Comparison of ENCODE assay signal across 8 cellular contexts in genomic region chr11:61680622-61681191, GRCh38. TPM values are rescaled to one million over a fixed set of nuclear protein-coding genes. Genes with fewer than 3 reads are reported as not detected.
DNase-seq lines count a peak whose midpoint lies in the region; ATAC-seq, FAIRE-seq and TF ChIP-seq lines count a peak whose summit lies in the region.

No MANE protein-coding gene starts in this region.

- H3K9me2 ChIP-seq in SK-N-SH: no peaks in the 10 kb centered on the region

- H2AFZ ChIP-seq in SK-N-SH (ENCODE audit: low read depth): peak overlapping the region; percentile 81; the same call in 1 of the 2 replicates
- no peak overlapping the region for H2AFZ ChIP-seq in keratinocyte (ENCODE audit: control insufficient read depth, low read length)

- peaks cover 16% of the 10 kb centered on the region for H3K27me3 Mint-ChIP-seq in activated naive CD8-positive, alpha-beta T cell treated with anti-CD3 and anti-CD28 coated beads, Interleukin-2, amount 50 U/mL, for 24 hours

- no peaks in the 10 kb centered on the region for H3K79me2 ChIP-seq in SK-N-SH (ENCODE audit: insufficient read depth)
- no peaks in the 10 kb centered on the region for H3K79me2 ChIP-seq in keratinocyte (ENCODE audit: control insufficient read depth, insufficient read depth, low read length)

- no peak for TF ChIP-seq EP300 in SK-N-SH (IDR thresholded peaks at IDR 0.05; ENCODE audit: borderline replicate concordance in 1 of 2, low read depth in 1 of 2, low read length in 1 of 2)
- no peak for TF ChIP-seq EP300 in stomach (IDR thresholded peaks at IDR 0.05)

- H3K4me3 ChIP-seq in SK-N-SH (ENCODE audit: low read depth in 2 of 2, low read length in 1 of 2): peak overlapping the region; percentile 59 to 63
- no peak overlapping the region for H3K4me3 ChIP-seq in keratinocyte (ENCODE audit: control insufficient read depth in 2 of 3, extremely low read depth in 1 of 3, insufficient read depth in 2 of 3, low read depth in 1 of 3, low read length in 3 of 3)
- peak overlapping the region; percentile 49 to 56 (median 53) for H3K4me3 ChIP-seq in stomach

- H3K4me1 ChIP-seq in SK-N-SH (ENCODE audit: control insufficient read depth in 1 of 2, insufficient read depth in 2 of 2, low read depth in 1 of 2, low read length in 1 of 2): peaks cover 0 to 14% of the 10 kb centered on the region in 2 experiments; a peak in 1 of 4 replicates
- H3K4me1 ChIP-seq in keratinocyte (ENCODE audit: control insufficient read depth, extremely low read depth, insufficient read depth, low read length): no peaks in the 10 kb centered on the region
- H3K4me1 ChIP-seq in stomach: peaks cover 26 to 53% (median 43%) of the 10 kb centered on the region in 4 donors

- H3K27ac Mint-ChIP-seq in activated naive CD8-positive, alpha-beta T cell treated with anti-CD3 and anti-CD28 coated beads, Interleukin-2, amount 50 U/mL, for 24 hours: peak overlapping the region; percentile 39

- no peaks in the 10 kb centered on the region for H3K9me3 Mint-ChIP-seq in activated naive CD8-positive, alpha-beta T cell treated with anti-CD3 and anti-CD28 coated beads, Interleukin-2, amount 50 U/mL, for 24 hours

- H3K27ac ChIP-seq in SK-N-SH (ENCODE audit: low read depth in 2 of 2, low read length in 1 of 2) (no peak overlapping the region), keratinocyte (ENCODE audit: control insufficient read depth, insufficient read depth, low read length) (no peak overlapping the region), stomach (peak overlapping the region in 2 of 5 donors; percentile 47 to 54)

- no peaks in the 10 kb centered on the region for H3K9me1 ChIP-seq in keratinocyte (ENCODE audit: control insufficient read depth, extremely low read depth, insufficient read depth, low read length)

- no peaks in the 10 kb centered on the region for H3K36me3 ChIP-seq in SK-N-SH (replicated peaks in 1 of 2; ENCODE audit: control insufficient read depth in 1 of 2, insufficient read depth in 2 of 2, low read length in 1 of 2)
- H3K36me3 ChIP-seq in keratinocyte (ENCODE audit: control insufficient read depth in 2 of 2, extremely low read depth in 1 of 2, insufficient read depth in 2 of 2, low read length in 2 of 2): no peaks in the 10 kb centered on the region
- H3K36me3 ChIP-seq in stomach: no peaks in the 10 kb centered on the region

- no peak for ATAC-seq in SK-N-SH treated with all-trans-retinoic acid at 6 μM for 48 hours
- ATAC-seq in activated naive CD8-positive, alpha-beta T cell treated with anti-CD3 and anti-CD28 coated beads, Interleukin-2, amount 50 U/mL, for 24 hours: no peak
- no peak for ATAC-seq in GM21737 (IDR thresholded peaks at IDR 0.05; ENCODE audit: unreplicated experiment)
- no peak for ATAC-seq in GM19035 (IDR thresholded peaks at IDR 0.05; ENCODE audit: unreplicated experiment)

- no peaks in the 10 kb centered on the region for H3F3A ChIP-seq in SK-N-SH (replicated peaks; ENCODE audit: insufficient read depth)

- no peaks in the 10 kb centered on the region for H3K36me3 Mint-ChIP-seq in activated naive CD8-positive, alpha-beta T cell treated with anti-CD3 and anti-CD28 coated beads, Interleukin-2, amount 50 U/mL, for 24 hours (ENCODE audit: low read depth)

- DNase-seq in SK-N-SH: no peak
- DNase-seq in activated naive CD8-positive, alpha-beta T cell treated with anti-CD3 and anti-CD28 coated beads, Interleukin-2, amount 50 U/mL, for 24 hours: no peak
- no peak for DNase-seq in keratinocyte (ENCODE audit: low read depth, low spot score)
- no peak for DNase-seq in stomach
- no peak for DNase-seq in NCI-H187 treated with DMSO at 0.1 percent for 48 hours (lab: John Stamatoyannopoulos, UW)

- CTCF ChIA-PET in SK-N-SH (lab: Yijun Ruan, JAX): interaction anchor here (0.8 to 2.1 kb wide), 15 partner anchors 10 to 246 kb away, joined by 3 to 26 read pairs (median 5); no protein-coding TSS in a partner anchor

- no peaks in the 10 kb centered on the region for H4K20me1 ChIP-seq in SK-N-SH (ENCODE audit: insufficient read depth)
- H4K20me1 ChIP-seq in keratinocyte (ENCODE audit: control insufficient read depth, extremely low read depth, insufficient read depth, low read length): no peaks in the 10 kb centered on the region

- H3K27me3 ChIP-seq in SK-N-SH (ENCODE audit: insufficient read depth): peaks cover 12% of the 10 kb centered on the region; the same call in 1 of the 2 replicates
- H3K27me3 ChIP-seq in keratinocyte (ENCODE audit: control insufficient read depth, extremely low read depth, insufficient read depth, low read length): peaks cover 81% of the 10 kb centered on the region
- peaks cover 0 to 52% (median 0%) of the 10 kb centered on the region in 3 donors for H3K27me3 ChIP-seq in stomach

- H3K9me3 ChIP-seq in SK-N-SH (no peaks in the 10 kb centered on the region), keratinocyte (ENCODE audit: control insufficient read depth, low read depth, low read length) (no peaks in the 10 kb centered on the region), stomach (no peaks in the 10 kb centered on the region)

- H3K4me2 ChIP-seq in SK-N-SH: peak overlapping the region; percentile 83
- H3K4me2 ChIP-seq in keratinocyte (ENCODE audit: control insufficient read depth, extremely low read depth, insufficient read depth, low read depth, low read length): peak overlapping the region; percentile 42

- intact Hi-C loops in stomach (cut with DNase I; ENCODE audit: low total_unique reads): no loop called here

- TF ChIP-seq CTCF in SK-N-SH (IDR thresholded peaks at IDR 0.05): no peak
- TF ChIP-seq CTCF in keratinocyte (optimal IDR thresholded peaks at IDR 0.05 in 1 of 3, IDR thresholded peaks at IDR 0.05 in 1 of 3, conservative IDR thresholded peaks at IDR 0.05 in 1 of 3; ENCODE audit: extremely low read depth in 1 of 3, insufficient read depth in 2 of 3, low read length in 3 of 3): no peak
- no peak for TF ChIP-seq CTCF in stomach (IDR thresholded peaks at IDR 0.05)

- H3K9ac ChIP-seq in SK-N-SH (no peak overlapping the region; the same call in 1 of the 2 replicates), keratinocyte (ENCODE audit: control insufficient read depth, extremely low read depth, insufficient read depth, low read length) (no peak overlapping the region)

- dilution Hi-C loops in keratinocyte (cut with MboI; ENCODE audit: extremely low pct_ligation_motif_present, low sequenced_read_pairs): no loop called here

- TF ChIP-seq RAD21 in SK-N-SH (IDR thresholded peaks at IDR 0.05; ENCODE audit: low read length): no peak

- TF ChIP-seq POLR2A in stomach (IDR thresholded peaks at IDR 0.05): no peak

- peak overlapping the region; percentile 55 for H3K4me3 Mint-ChIP-seq in activated naive CD8-positive, alpha-beta T cell treated with anti-CD3 and anti-CD28 coated beads, Interleukin-2, amount 50 U/mL, for 24 hours

- WGBS in SK-N-SH (ENCODE audit: low lambda C conversion rate): 63% methylated on average over 15 of the region's 30 CpGs
- WGBS in stomach, 5 donors: 48 to 85% (median 50%) methylated on average over 14 to 30 of the region's 30 CpGs

- peaks cover 7% of the 10 kb centered on the region for H3K4me1 Mint-ChIP-seq in activated naive CD8-positive, alpha-beta T cell treated with anti-CD3 and anti-CD28 coated beads, Interleukin-2, amount 50 U/mL, for 24 hours

- FAIRE-seq in keratinocyte (lab: Jason Lieb, UNC): no peak

- POLR2A ChIA-PET in SK-N-SH (lab: Yijun Ruan, JAX): interaction anchor here (1.2 kb wide), 1 partner anchor 38 kb away, joined by 3 read pairs; no protein-coding TSS in a partner anchor

TF ChIP-seq in SK-N-SH, 30 proteins besides CTCF, POLR2A, EP300 and RAD21 (continues in another document):
- TF ChIP-seq USF1 (IDR thresholded peaks at IDR 0.05; ENCODE audit: borderline replicate concordance, low read depth) (no peak), TCF12 (IDR thresholded peaks at IDR 0.05) (no peak), POLR2AphosphoS5 (IDR thresholded peaks at IDR 0.05; ENCODE audit: low read depth, low read length) (no peak), TAF1 (IDR thresholded peaks at IDR 0.05; ENCODE audit: borderline replicate concordance, low read depth, low read length) (no peak)

TF ChIP-seq in SK-N-SH treated with all-trans-retinoic acid at 6 μM for 48 hours, 23 proteins besides CTCF, POLR2A, EP300 and RAD21 (continues in another document):
- no peak for TF ChIP-seq GLIS3 (CRISPR knock-in tag; IDR thresholded peaks at IDR 0.05)
- no peak for TF ChIP-seq PATZ1 (CRISPR knock-in tag; IDR thresholded peaks at IDR 0.05; ENCODE audit: borderline replicate concordance)
- TF ChIP-seq BACH2 (CRISPR knock-in tag; IDR thresholded peaks at IDR 0.05; ENCODE audit: borderline replicate concordance): no peak
- TF ChIP-seq ZC3H10 (CRISPR knock-in tag; IDR thresholded peaks at IDR 0.05): no peak
- TF ChIP-seq ZFP3 (CRISPR knock-in tag; IDR thresholded peaks at IDR 0.05): no peak
- TF ChIP-seq ESRRG (CRISPR knock-in tag; IDR thresholded peaks at IDR 0.05): no peak
- no peak for TF ChIP-seq ZFP30 (CRISPR knock-in tag; IDR thresholded peaks at IDR 0.05)
- no peak for TF ChIP-seq RARB (CRISPR knock-in tag; IDR thresholded peaks at IDR 0.05)

RNA-seq across cellular contexts. Expression of gene DAGLA, which starts 0.5 kb away (rescaled TPM):
- polyA plus RNA-seq in SK-N-SH (2012; rRNA removed) (2.7 and 3.3 TPM in 2 replicates), keratinocyte (0.03 to 0.08 TPM (median 0.04 TPM) in 3 replicates), stomach (1 to 10 TPM in 1 of 3 donors, under 1 TPM in 2; 0.15 to 3.2 (median 0.75) TPM)
- polyA plus RNA-seq in SK-N-SH (2012; cell fraction: cytosol; rRNA removed): 1.2 and 2.2 TPM in 2 replicates
- 7.1 and 8.6 TPM in 2 replicates for polyA plus RNA-seq in SK-N-SH (2012; cell fraction: nucleus; rRNA removed)
- polyA plus RNA-seq in keratinocyte (2011; ENCODE audit: low read depth): not detected
- polyA plus RNA-seq in keratinocyte (2011; cell fraction: cytosol; rRNA removed): 0.04 TPM in 2 replicates
- polyA plus RNA-seq in keratinocyte (2011; cell fraction: nucleus; rRNA removed): 0.20 and 0.23 TPM in 2 replicates
- 0.14 TPM in 1 of 2 replicates, not detected in the other for polyA plus RNA-seq in keratinocyte (2012; ENCODE audit: low replicate concordance)
- polyA minus RNA-seq in keratinocyte: 0.07 to 0.26 TPM (median 0.10 TPM) in 3 replicates
- 0.58 TPM for polyA minus RNA-seq in keratinocyte (2011; cell fraction: cytosol; rRNA and poly(A)+ RNA removed)
- polyA minus RNA-seq in keratinocyte (2011; cell fraction: nucleus; rRNA and poly(A)+ RNA removed): 0.31 and 0.42 TPM in 2 replicates
- 10 to 100 TPM in 1 of 5 donors, 1 to 10 TPM in 2, under 1 TPM in 2; under 0.01 to 27.2 (median 1.3) TPM for total RNA-seq in stomach

Comparison
In these comparisons a context has a peak if more than half of its experiments do, and no peak if none do; other contexts are left out.
1. H3K4me3 ChIP-seq: peak in SK-N-SH (2 of 2) and stomach (4 of 4); none in keratinocyte (0 of 3).